In genomic region chr6:44047179-44047546, GRCh38 we compare ENCODE assay signal across 1 cellular context.
TF ChIP-seq lines count a peak whose summit lies in the region.

No MANE protein-coding gene starts in this region.

TF ChIP-seq in IMR-90, 13 proteins besides CTCF, POLR2A, EP300 and RAD21 (continued from another document):
- TF ChIP-seq MAZ (IDR thresholded peaks at IDR 0.05; ENCODE audit: borderline replicate concordance, low read depth, low read length), result no peak
- no peak for TF ChIP-seq MAFK (IDR thresholded peaks at IDR 0.05; ENCODE audit: low read depth, low read length)
- no peak for TF ChIP-seq BHLHE40 (IDR thresholded peaks at IDR 0.05; ENCODE audit: low read depth, low read length)
- TF ChIP-seq CEBPB (IDR thresholded peaks at IDR 0.05; ENCODE audit: low read depth, low read length), result no peak
- no peak for TF ChIP-seq FOS (IDR thresholded peaks at IDR 0.05; ENCODE audit: low read depth, low read length)
- no peak for TF ChIP-seq NFE2L2 (IDR thresholded peaks at IDR 0.05; ENCODE audit: low read depth, low read length)
